In genomic region chr11:61364012-61364396, GRCh38 we compare ENCODE assay signal across 1 cellular context.
TF ChIP-seq lines count a peak whose summit lies in the region.

No MANE protein-coding gene starts in this region.

TF ChIP-seq in HCT116, 20 proteins besides CTCF, POLR2A, EP300 and RAD21:
- TF ChIP-seq CBX3 (IDR thresholded peaks at IDR 0.05; ENCODE audit: low read depth) (no peak), SP1 (IDR thresholded peaks at IDR 0.05; ENCODE audit: low read depth) (no peak), SRF (IDR thresholded peaks at IDR 0.05; ENCODE audit: low read depth) (no peak), EZH2phosphoT487 (IDR thresholded peaks at IDR 0.05; ENCODE audit: borderline replicate concordance) (no peak), JUND (IDR thresholded peaks at IDR 0.05) (no peak), ZFX (IDR thresholded peaks at IDR 0.05) (no peak)
